Comparison of ENCODE assay signal across 1 cellular context in genomic region chr12:130987151-130987931, GRCh38.
TF ChIP-seq lines count a peak whose summit lies in the region.

No MANE protein-coding gene starts in this region.

TF ChIP-seq in HepG2, 621 proteins besides CTCF, POLR2A, EP300 and RAD21 (continued from another document and continues in another):
- TF ChIP-seq TFAP4 (IDR thresholded peaks at IDR 0.05; ENCODE audit: borderline replicate concordance, low read depth) (peak; percentile 53; the same call in 1 of the 2 replicates), UBTF (CRISPR knock-in tag; IDR thresholded peaks at IDR 0.05) (no peak), STAG1 (CRISPR knock-in tag; IDR thresholded peaks at IDR 0.05) (no peak), JDP2 (CRISPR knock-in tag; IDR thresholded peaks at IDR 0.05; ENCODE audit: borderline replicate concordance) (no peak), HOXD1 (CRISPR knock-in tag; IDR thresholded peaks at IDR 0.05) (no peak), TRIM22 (IDR thresholded peaks at IDR 0.05) (no peak), SALL1 (CRISPR knock-in tag; IDR thresholded peaks at IDR 0.05) (peak; percentile 52; the same call in 1 of the 2 replicates), ZNF580 (CRISPR knock-in tag; IDR thresholded peaks at IDR 0.05; ENCODE audit: borderline replicate concordance, low read depth) (0 out of 2 replicates have a peak, but pooled peaks have one; percentile 47), ZNF574 (CRISPR knock-in tag; IDR thresholded peaks at IDR 0.05) (no peak), NCOA1 (CRISPR knock-in tag; IDR thresholded peaks at IDR 0.05) (no peak), GFI1 (CRISPR knock-in tag; IDR thresholded peaks at IDR 0.05; ENCODE audit: borderline replicate concordance) (no peak), SRSF4 (IDR thresholded peaks at IDR 0.05; ENCODE audit: low read depth, low read length, poor library complexity, severe bottlenecking) (no peak), ZMYM4 (CRISPR knock-in tag; IDR thresholded peaks at IDR 0.05) (peak; percentile 63), WIZ (CRISPR knock-in tag; IDR thresholded peaks at IDR 0.05) (no peak), NAIF1 (CRISPR knock-in tag; IDR thresholded peaks at IDR 0.05; ENCODE audit: borderline replicate concordance) (no peak), TBX3 (IDR thresholded peaks at IDR 0.05; ENCODE audit: borderline replicate concordance) (peak; percentile 30; the same call in 1 of the 2 replicates), KLF11 (CRISPR knock-in tag; IDR thresholded peaks at IDR 0.05) (no peak), HHEX (CRISPR knock-in tag; IDR thresholded peaks at IDR 0.05) (0 out of 2 replicates have a peak, but pooled peaks have one; percentile 11), FOXP1 (IDR thresholded peaks at IDR 0.05) (no peak), FOXP1 (CRISPR knock-in tag; IDR thresholded peaks at IDR 0.05) (peak; percentile 74), ZNF441 (CRISPR knock-in tag; IDR thresholded peaks at IDR 0.05; ENCODE audit: borderline replicate concordance) (no peak), ZBTB38 (CRISPR knock-in tag; IDR thresholded peaks at IDR 0.05) (peak; percentile 99), ESRRA (CRISPR knock-in tag; IDR thresholded peaks at IDR 0.05; ENCODE audit: low read depth) (0 out of 2 replicates have a peak, but pooled peaks have one; percentile 37), ZNF563 (CRISPR knock-in tag; IDR thresholded peaks at IDR 0.05) (no peak), FOXA3 (CRISPR knock-in tag; IDR thresholded peaks at IDR 0.05) (0 out of 2 replicates have a peak, but pooled peaks have one; percentile 31), HOXA3 (CRISPR knock-in tag; IDR thresholded peaks at IDR 0.05) (peak; percentile 51; the same call in 1 of the 2 replicates), FOXK2 (IDR thresholded peaks at IDR 0.05) (no peak), ARID5B (CRISPR knock-in tag; IDR thresholded peaks at IDR 0.05) (peak; percentile 66), KLF13 (CRISPR knock-in tag; IDR thresholded peaks at IDR 0.05) (no peak), SOX13 (IDR thresholded peaks at IDR 0.05) (no peak), SOX13 (CRISPR knock-in tag; conservative IDR thresholded peaks at IDR 0.05 in 1 of 2, IDR thresholded peaks at IDR 0.05 in 1 of 2) (peak in 1 of 2 experiments; percentile 58; a peak in 1 of 4 replicates), ZBTB20 (CRISPR knock-in tag; IDR thresholded peaks at IDR 0.05; ENCODE audit: borderline replicate concordance, low read depth) (no peak), PRDM10 (CRISPR knock-in tag; IDR thresholded peaks at IDR 0.05; ENCODE audit: low read depth) (no peak), SUZ12 (IDR thresholded peaks at IDR 0.05; ENCODE audit: low read depth, low read length) (no peak), ZNF605 (CRISPR knock-in tag; IDR thresholded peaks at IDR 0.05) (no peak), RFX3 (CRISPR knock-in tag; IDR thresholded peaks at IDR 0.05) (no peak), MED1 (CRISPR knock-in tag; IDR thresholded peaks at IDR 0.05) (0 out of 2 replicates have a peak, but pooled peaks have one; percentile 21), ZNF687 (CRISPR knock-in tag; IDR thresholded peaks at IDR 0.05) (peak; percentile 75), ZNF737 (CRISPR knock-in tag; IDR thresholded peaks at IDR 0.05; ENCODE audit: borderline replicate concordance) (no peak), NFATC3 (CRISPR knock-in tag; IDR thresholded peaks at IDR 0.05) (no peak), TCF7 (IDR thresholded peaks at IDR 0.05; ENCODE audit: low read depth) (0 out of 2 replicates have a peak, but pooled peaks have one; percentile 7), SNAPC5 (CRISPR knock-in tag; IDR thresholded peaks at IDR 0.05; ENCODE audit: borderline replicate concordance) (no peak)
